10 cellular contexts compared by ENCODE assay signal in the genomic region with DNA sequence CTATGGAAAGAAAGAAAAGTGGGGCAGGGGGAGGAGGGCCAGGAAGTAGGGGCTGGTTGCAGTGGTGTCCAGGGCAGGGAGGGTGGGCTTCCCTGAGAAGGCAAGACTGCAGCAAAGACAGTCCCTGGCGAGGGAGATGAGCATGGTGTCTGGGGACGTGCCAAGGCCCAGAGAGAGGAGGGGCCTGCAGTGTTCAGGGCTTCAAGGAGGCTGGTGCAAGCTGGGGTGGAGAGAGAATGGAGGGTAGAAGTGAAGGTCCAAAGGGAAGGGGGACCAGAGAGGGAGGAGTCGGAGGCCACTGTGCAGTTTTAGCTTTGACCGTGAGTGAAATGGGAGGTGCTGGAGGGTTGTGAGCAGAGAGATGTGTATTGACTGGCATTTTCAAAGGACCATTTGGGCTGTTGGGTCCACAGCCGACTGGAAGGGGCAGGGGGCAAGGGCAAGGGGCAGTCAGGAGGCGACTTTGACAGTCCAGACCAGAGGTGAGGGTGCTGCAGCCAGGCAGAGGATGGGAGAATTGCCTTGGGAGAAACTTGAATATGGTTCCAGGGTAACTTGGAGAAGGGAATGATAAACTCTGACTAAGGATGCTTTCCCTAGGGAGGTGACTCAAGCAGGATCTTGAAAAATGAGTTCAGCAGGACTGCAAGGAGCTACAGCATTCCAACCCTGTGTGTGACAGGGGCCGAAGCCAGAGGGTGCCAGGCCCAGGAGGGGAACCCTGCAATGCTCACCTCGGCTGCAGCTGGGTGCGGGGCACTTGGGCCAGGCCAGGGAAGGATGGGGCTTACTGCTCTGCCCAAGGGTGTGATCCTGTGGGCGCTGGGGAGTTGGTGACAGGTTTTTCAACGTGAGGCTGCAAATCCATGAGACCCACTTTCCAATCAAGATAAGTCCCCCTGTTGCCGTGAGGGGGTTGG.
A peak's percentile ranks its signal among the peaks of the same experiment; 100 is the strongest.
DNase-seq lines count a peak whose midpoint lies in the region; ATAC-seq and TF ChIP-seq lines count a peak whose summit lies in the region.
"Had no signal": no experiment of that assay in that cellular context is flagged by ENCODE, and none has a peak within 500 bp of the region (broad histone marks: within the 10 kb centered on the region; RNA-seq: fewer than 3 reads in every experiment).

No MANE protein-coding gene starts in this region.

- peak overlapping the region in 1 of 2 donors; percentile 5 for H3K27ac Mint-ChIP-seq in effector memory CD8-positive, alpha-beta T cell
- H3K27ac Mint-ChIP-seq in activated CD8-positive, alpha-beta T cell treated with anti-CD3 and anti-CD28 coated beads for 36 hours: no peak overlapping the region

- peaks cover 0 to 2% of the 10 kb centered on the region in 2 donors for H3K4me1 Mint-ChIP-seq in effector memory CD8-positive, alpha-beta T cell (ENCODE audit: low read depth in 2 of 2)
- peaks cover 7% of the 10 kb centered on the region for H3K4me1 Mint-ChIP-seq in activated CD8-positive, alpha-beta T cell treated with anti-CD3 and anti-CD28 coated beads for 36 hours (ENCODE audit: low read depth)

- H3K27me3 Mint-ChIP-seq in effector memory CD8-positive, alpha-beta T cell: peaks cover 0 to 8% of the 10 kb centered on the region in 2 donors
- no peaks in the 10 kb centered on the region for H3K27me3 Mint-ChIP-seq in activated CD8-positive, alpha-beta T cell treated with anti-CD3 and anti-CD28 coated beads for 36 hours

- CTCF ChIA-PET in activated CD8-positive, alpha-beta T cell treated with anti-CD3 and anti-CD28 coated beads for 36 hours (lab: Charles Lee): interaction anchor here (0.7 to 1.5 kb wide), 2 partner anchors 514 to 515 kb away, joined by 3 to 5 read pairs; no protein-coding TSS in a partner anchor

- no peaks in the 10 kb centered on the region for H3K36me3 Mint-ChIP-seq in effector memory CD8-positive, alpha-beta T cell (ENCODE audit: insufficient read depth)
- H3K36me3 Mint-ChIP-seq in activated CD8-positive, alpha-beta T cell treated with anti-CD3 and anti-CD28 coated beads for 36 hours (ENCODE audit: low read depth): no peaks in the 10 kb centered on the region

- no peaks in the 10 kb centered on the region for H3K9me3 Mint-ChIP-seq in effector memory CD8-positive, alpha-beta T cell
- no peaks in the 10 kb centered on the region for H3K9me3 Mint-ChIP-seq in activated CD8-positive, alpha-beta T cell treated with anti-CD3 and anti-CD28 coated beads for 36 hours

- ATAC-seq in Right ventricle myocardium superior (ENCODE audit: poor library complexity) (peak; percentile 8), HG03196 (IDR thresholded peaks at IDR 0.05; ENCODE audit: unreplicated experiment) (no peak), HG03135 (IDR thresholded peaks at IDR 0.05; ENCODE audit: unreplicated experiment) (no peak)
- ATAC-seq in effector memory CD8-positive, alpha-beta T cell (replicated peaks): no peak
- no peak for ATAC-seq in activated CD8-positive, alpha-beta T cell treated with anti-CD3 and anti-CD28 coated beads for 36 hours

- POLR2A ChIA-PET in activated CD8-positive, alpha-beta T cell treated with anti-CD3 and anti-CD28 coated beads for 36 hours (lab: Charles Lee): no interaction called here

- no peak for TF ChIP-seq CTCF in activated CD8-positive, alpha-beta T cell treated with anti-CD3 and anti-CD28 coated beads for 36 hours (IDR thresholded peaks at IDR 0.05)

- no peak overlapping the region for H3K4me3 Mint-ChIP-seq in effector memory CD8-positive, alpha-beta T cell
- no peak overlapping the region for H3K4me3 Mint-ChIP-seq in activated CD8-positive, alpha-beta T cell treated with anti-CD3 and anti-CD28 coated beads for 36 hours

- DNase-seq in GOT3 (lab: John Stamatoyannopoulos, UW): peak; percentile 35
- DNase-seq in amniotic stem cell (lab: John Stamatoyannopoulos, UW): peak; percentile 76
- DNase-seq in Right ventricle myocardium superior: no peak
- peak; percentile 95 for DNase-seq in stromal cell of bone marrow (ENCODE audit: low read depth)
- no peak for DNase-seq in effector memory CD8-positive, alpha-beta T cell
- no peak for DNase-seq in activated CD8-positive, alpha-beta T cell treated with anti-CD3 and anti-CD28 coated beads for 36 hours
- DNase-seq: cerebellar nuclear complex, NCI-H526 treated with DMSO at 0.1 percent for 48 hours had no signal

- intact Hi-C loops in Right ventricle myocardium superior (cut with DNase I): loop anchor here (10.0 kb wide), 2 partner anchors 155 to 515 kb away; no protein-coding TSS in a partner anchor
- intact Hi-C loops in activated CD8-positive, alpha-beta T cell treated with anti-CD3 and anti-CD28 coated beads for 36 hours (cut with micrococcal nuclease): loop anchor here (10.0 kb wide), 2 partner anchors 155 to 255 kb away; a partner anchor contains a TSS

Comparison
In these comparisons a context has a peak if more than half of its experiments do, and no peak if none do; other contexts are left out.
1. DNase-seq: peak in GOT3 (single experiment), amniotic stem cell (single experiment) and stromal cell of bone marrow (single experiment); none in Right ventricle myocardium superior (single experiment), effector memory CD8-positive, alpha-beta T cell (0 of 3) and activated CD8-positive, alpha-beta T cell treated with anti-CD3 and anti-CD28 coated beads for 36 hours (single experiment).